ENCODE assay signal across 1 cellular context in the genomic region with DNA sequence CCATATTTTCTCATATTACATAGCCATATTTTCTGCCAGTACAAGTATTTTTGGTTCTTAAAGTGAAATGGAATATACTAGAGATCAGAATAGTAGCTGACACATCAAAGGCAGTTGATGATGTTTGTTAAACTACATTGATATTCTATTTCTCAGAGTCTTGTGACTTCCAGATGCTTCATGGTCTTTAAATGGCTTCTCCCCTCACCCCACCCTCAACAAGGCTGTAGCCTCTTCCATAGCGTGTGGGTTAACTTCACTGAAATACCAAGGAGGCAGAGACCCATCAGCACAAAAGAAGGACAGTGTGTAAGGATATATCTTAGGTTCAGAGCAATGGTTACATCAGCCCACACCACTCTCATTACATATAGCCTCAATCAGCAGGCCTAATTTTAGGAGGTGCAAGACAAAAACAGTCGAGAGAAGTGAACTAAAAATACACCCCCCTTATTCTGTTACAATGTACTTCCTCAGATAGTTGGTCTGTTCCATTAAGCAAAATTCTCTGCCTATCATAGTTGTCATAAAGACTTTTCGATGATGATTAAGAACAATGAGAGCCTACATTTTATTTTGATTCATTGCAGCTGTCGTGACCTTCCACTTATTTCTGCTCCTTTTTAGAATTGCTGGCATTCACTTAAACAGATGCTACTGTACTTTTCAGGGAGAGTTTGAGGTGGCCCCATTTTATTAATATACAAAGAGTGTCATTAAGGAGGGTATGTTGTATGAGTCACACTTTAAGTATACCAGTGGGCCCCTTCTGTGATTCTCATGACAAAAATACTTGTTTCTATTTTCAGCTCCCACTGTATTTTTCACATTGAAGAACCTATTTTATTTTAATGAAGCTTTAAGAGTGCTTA.
TF ChIP-seq lines count a peak whose summit lies in the region.

No MANE protein-coding gene starts in this region.

TF ChIP-seq in H1, 55 proteins besides CTCF, POLR2A, EP300 and RAD21 (continued from another document):
- no peak for TF ChIP-seq KDM4A (IDR thresholded peaks at IDR 0.05; ENCODE audit: low read depth, low read length, severe bottlenecking)
- TF ChIP-seq RNF2 (IDR thresholded peaks at IDR 0.05; ENCODE audit: borderline replicate concordance, low read depth, low read length, missing control alignments, poor library complexity, severe bottlenecking), result no peak
- TF ChIP-seq, protein P1, sequence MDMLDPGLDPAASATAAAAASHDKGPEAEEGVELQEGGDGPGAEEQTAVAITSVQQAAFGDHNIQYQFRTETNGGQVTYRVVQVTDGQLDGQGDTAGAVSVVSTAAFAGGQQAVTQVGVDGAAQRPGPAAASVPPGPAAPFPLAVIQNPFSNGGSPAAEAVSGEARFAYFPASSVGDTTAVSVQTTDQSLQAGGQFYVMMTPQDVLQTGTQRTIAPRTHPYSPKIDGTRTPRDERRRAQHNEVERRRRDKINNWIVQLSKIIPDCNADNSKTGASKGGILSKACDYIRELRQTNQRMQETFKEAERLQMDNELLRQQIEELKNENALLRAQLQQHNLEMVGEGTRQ (IDR thresholded peaks at IDR 0.05; ENCODE audit: low read length), result no peak
- no peak for TF ChIP-seq CTBP2 (IDR thresholded peaks at IDR 0.05; ENCODE audit: borderline replicate concordance, insufficient read depth, insufficient read length, low read length)
- TF ChIP-seq RXRA (IDR thresholded peaks at IDR 0.05; ENCODE audit: insufficient read depth, low read depth, low read length), result no peak
- no peak for TF ChIP-seq EZH2 (IDR thresholded peaks at IDR 0.05; ENCODE audit: low read depth, low read length, severe bottlenecking)
- no peak for TF ChIP-seq BRCA1 (IDR thresholded peaks at IDR 0.05; ENCODE audit: low read depth, low read length)
- TF ChIP-seq RBBP5 (IDR thresholded peaks at IDR 0.05; ENCODE audit: borderline replicate concordance, low read depth, low read length), result no peak
- TF ChIP-seq SIN3A (conservative IDR thresholded peaks at IDR 0.05 in 1 of 2, IDR thresholded peaks at IDR 0.05 in 1 of 2; ENCODE audit: low read depth in 1 of 2, low read length in 2 of 2), result no peak
- TF ChIP-seq ASH2L (IDR thresholded peaks at IDR 0.05; ENCODE audit: low read length), result no peak
- TF ChIP-seq TAF7 (optimal IDR thresholded peaks at IDR 0.05; ENCODE audit: borderline replicate concordance, low read depth, low read length), result no peak
- no peak for TF ChIP-seq SRF (IDR thresholded peaks at IDR 0.05; ENCODE audit: low read depth, low read length)
- TF ChIP-seq SP2 (IDR thresholded peaks at IDR 0.05; ENCODE audit: low read length), result no peak
- no peak for TF ChIP-seq BACH1 (IDR thresholded peaks at IDR 0.05; ENCODE audit: low read length)
- no peak for TF ChIP-seq SP1 (IDR thresholded peaks at IDR 0.05; ENCODE audit: low read depth, low read length)
